ENCODE assay signal across 8 cellular contexts in the genomic region with DNA sequence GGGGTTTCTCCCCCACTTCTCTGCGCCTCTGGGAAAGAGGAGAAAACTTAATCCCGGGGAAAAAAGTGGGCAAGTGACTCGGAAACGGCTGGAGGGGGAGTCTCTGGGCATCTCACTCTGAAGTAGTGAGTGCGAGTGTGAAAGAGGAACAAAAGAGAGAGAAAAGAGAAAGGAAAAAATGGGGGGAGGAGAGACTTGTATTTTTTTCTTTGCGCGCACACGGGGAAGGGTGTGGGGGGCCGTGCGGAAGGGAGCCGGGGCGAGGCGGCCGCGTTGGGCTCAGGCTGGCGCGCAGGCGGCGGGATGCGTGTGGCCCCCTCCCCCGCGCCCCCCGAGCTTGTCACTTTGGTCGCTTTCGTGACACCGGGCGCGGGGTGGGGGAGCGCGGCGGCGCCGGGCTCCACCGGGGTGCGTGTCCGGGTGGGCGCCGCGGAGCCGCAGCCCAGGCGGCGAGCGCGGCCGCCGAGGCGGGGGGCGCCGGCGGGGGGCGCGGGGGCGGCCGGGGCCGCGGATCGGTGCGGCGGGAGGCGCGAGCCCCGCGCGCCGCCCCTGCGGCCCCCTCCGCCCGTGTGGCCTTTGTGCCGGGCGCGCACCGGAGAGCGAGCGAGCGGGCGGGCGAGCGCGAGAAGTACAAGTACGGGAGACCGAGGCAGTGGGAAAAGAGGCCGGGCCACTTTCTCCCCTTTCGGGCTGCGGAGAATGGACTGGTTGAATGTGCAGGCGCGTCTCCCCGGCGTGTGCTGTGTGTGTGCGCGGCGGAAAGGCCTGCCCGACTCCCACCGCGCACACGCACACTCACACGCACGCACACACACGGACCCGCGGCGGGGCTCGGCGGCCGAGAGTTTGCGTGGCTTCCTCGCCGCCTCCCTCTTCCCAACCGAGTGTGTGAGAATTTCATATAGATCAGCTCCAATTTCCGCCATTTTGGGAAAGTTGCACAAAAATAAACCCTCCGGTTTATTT. TPM values are rescaled to one million over a fixed set of nuclear protein-coding genes. Genes with fewer than 3 reads are reported as not detected.
A peak's percentile ranks its signal among the peaks of the same experiment; 100 is the strongest.
DNase-seq lines count a peak whose midpoint lies in the region; ATAC-seq and TF ChIP-seq lines count a peak whose summit lies in the region.

No MANE protein-coding gene starts in this region.

- POLR2A ChIA-PET in CD4-positive, alpha-beta memory T cell (lab: Charles Lee; ENCODE audit: partially characterized antibody), result interaction anchor here (0.7 to 4.5 kb wide), 11 partner anchors 8 to 346 kb away, joined by 3 to 33 read pairs (median 5); a partner anchor contains a TSS

- intact Hi-C loops in CD4-positive, alpha-beta memory T cell (cut with micrococcal nuclease), result no loop called here

- CTCF ChIA-PET in CD4-positive, alpha-beta memory T cell (lab: Charles Lee; ENCODE audit: partially characterized antibody), result interaction anchor here (1.0 kb wide), 1 partner anchor 270 kb away, joined by 4 read pairs; no protein-coding TSS in a partner anchor

- H3K4me3 ChIP-seq in CD4-positive, alpha-beta memory T cell (ENCODE audit: low read length in 2 of 2), result peak overlapping the region; percentile 93 to 99
- peak overlapping the region; percentile 95 for H3K4me3 ChIP-seq in kidney epithelial cell (ENCODE audit: low read depth, low read length)

- TF ChIP-seq CTCF in VCaP (conservative IDR thresholded peaks at IDR 0.05), result no peak
- TF ChIP-seq CTCF in kidney epithelial cell (IDR thresholded peaks at IDR 0.05; ENCODE audit: insufficient read depth, low read length, poor library complexity, severe bottlenecking), result no peak

- peak; percentile 41 to 57 (median 49) for DNase-seq in CD4-positive, alpha-beta memory T cell
- DNase-seq in KBM-7 (peak; percentile 63), kidney epithelial cell (ENCODE audit: low read depth) (no peak)
- peak in 1 of 2 donors; percentile 24 for DNase-seq in central memory CD8-positive, alpha-beta T cell (ENCODE audit: low spot score in 2 of 2)
- peak; percentile 23 to 42 for DNase-seq in stimulated activated CD4-positive, alpha-beta T cell treated with anti-CD3 and anti-CD28 coated beads, Interleukin-1b, Interleukin-23, amount 100 ng/mL, for 4 hours (ENCODE audit: low read depth in 2 of 2)

- no peaks in the 10 kb centered on the region for H3K9me3 ChIP-seq in CD4-positive, alpha-beta memory T cell (ENCODE audit: control insufficient read depth in 1 of 2, low read length in 2 of 2)

- H3K27ac Mint-ChIP-seq in CD4-positive, alpha-beta memory T cell, result peak overlapping the region; percentile 97 to 99 (median 98)
- H3K27ac Mint-ChIP-seq in central memory CD8-positive, alpha-beta T cell (ENCODE audit: low read depth), result peak overlapping the region; percentile 99

- ATAC-seq in GM21367 (IDR thresholded peaks at IDR 0.05; ENCODE audit: unreplicated experiment) (peak; percentile 12), GM18861 (IDR thresholded peaks at IDR 0.05; ENCODE audit: unreplicated experiment) (no peak)
- peak; percentile 30 for ATAC-seq in central memory CD8-positive, alpha-beta T cell (replicated peaks; ENCODE audit: extremely low read depth, poor library complexity, severe bottlenecking)

- peaks cover 20 to 43% (median 22%) of the 10 kb centered on the region in 4 donors for H3K4me1 Mint-ChIP-seq in CD4-positive, alpha-beta memory T cell
- H3K4me1 Mint-ChIP-seq in central memory CD8-positive, alpha-beta T cell, result peaks cover 13% of the 10 kb centered on the region

- H3K4me3 Mint-ChIP-seq in CD4-positive, alpha-beta memory T cell, result peak overlapping the region; percentile 99 to 100 (median 100)
- peak overlapping the region; percentile 100 for H3K4me3 Mint-ChIP-seq in central memory CD8-positive, alpha-beta T cell

- peaks cover 0 to 2% of the 10 kb centered on the region in 2 donors for H3K27me3 Mint-ChIP-seq in CD4-positive, alpha-beta memory T cell
- no peaks in the 10 kb centered on the region for H3K27me3 Mint-ChIP-seq in central memory CD8-positive, alpha-beta T cell

- no peaks in the 10 kb centered on the region for H3K27me3 ChIP-seq in CD4-positive, alpha-beta memory T cell (ENCODE audit: insufficient read depth, low read length)
- no peaks in the 10 kb centered on the region for H3K27me3 ChIP-seq in kidney epithelial cell (ENCODE audit: control insufficient read depth, insufficient read depth, low read length)

- peaks cover 10 to 28% of the 10 kb centered on the region in 2 donors for H3K36me3 Mint-ChIP-seq in CD4-positive, alpha-beta memory T cell
- peaks cover 19% of the 10 kb centered on the region for H3K36me3 Mint-ChIP-seq in central memory CD8-positive, alpha-beta T cell (ENCODE audit: insufficient read depth)

- H3K9me3 Mint-ChIP-seq in CD4-positive, alpha-beta memory T cell, result peaks cover 0 to 5% (median 0%) of the 10 kb centered on the region in 8 donors
- no peaks in the 10 kb centered on the region for H3K9me3 Mint-ChIP-seq in central memory CD8-positive, alpha-beta T cell

- in situ Hi-C loops in KBM-7 (cut with MboI; ENCODE audit: low pct_unique_long_range_greater_than_20kb, low sequenced_read_pairs), result loop anchor here (25.0 kb wide), 1 partner anchor 432 kb away; no protein-coding TSS in a partner anchor

- peaks cover 18% of the 10 kb centered on the region for H3K4me1 ChIP-seq in CD4-positive, alpha-beta memory T cell (ENCODE audit: insufficient read depth, low read length)

- peak overlapping the region; percentile 74 for H3K27ac ChIP-seq in CD4-positive, alpha-beta memory T cell (ENCODE audit: low read depth, low read length)
- H3K27ac ChIP-seq in VCaP, result peak overlapping the region; percentile 73

- no peaks in the 10 kb centered on the region for H3K36me3 ChIP-seq in CD4-positive, alpha-beta memory T cell (ENCODE audit: insufficient read depth, low read length)
- H3K36me3 ChIP-seq in kidney epithelial cell (ENCODE audit: control insufficient read depth, insufficient read depth, low read length), result no peaks in the 10 kb centered on the region

RNA-seq across cellular contexts. Expression of a gene that starts 0.7 kb away (rescaled TPM):
- total RNA-seq in CD4-positive, alpha-beta memory T cell, result 10 to 100 TPM; 39.5 to 44.1 TPM
- 1 to 10 TPM; 2.6 to 9.1 TPM for polyA plus RNA-seq in CD4-positive, alpha-beta memory T cell
- 9.5 and 10.3 TPM in 2 replicates for total RNA-seq in kidney epithelial cell
